ENCODE assay signal across 9 cellular contexts in genomic region chr4:32216502-32216901, GRCh38.
"Had no signal": no experiment of that assay in that cellular context is flagged by ENCODE, and none has a peak within 500 bp of the region (broad histone marks: within the 10 kb centered on the region; RNA-seq: fewer than 3 reads in every experiment).

No MANE protein-coding gene starts in this region.

- DNase-seq: GM23248, GOT3, H7, HFFc6 had no signal

- FAIRE-seq: HepG2 had no signal

- H3K4me1 Mint-ChIP-seq: IgD-negative memory B cell had no signal

- H3K9ac ChIP-seq: GM23248 had no signal

- H3K27ac ChIP-seq: GM23248, HL-60 had no signal

- ATAC-seq: HCT116, HepG2 had no signal

- H3K4me1 ChIP-seq: HAP-1 had no signal

- H3K36me3 Mint-ChIP-seq: IgD-negative memory B cell had no signal

- H3K4me3 Mint-ChIP-seq: HFFc6, IgD-negative memory B cell had no signal

- H3K4me3 ChIP-seq: GM23248, HAP-1 had no signal

- H3K27ac Mint-ChIP-seq: HFFc6, IgD-negative memory B cell had no signal

- H3K9me3 ChIP-seq: HAP-1 had no signal

- H3K27me3 Mint-ChIP-seq: IgD-negative memory B cell had no signal

- H3K36me3 ChIP-seq: HAP-1 had no signal

- H2AFZ ChIP-seq: GM23248 had no signal
